Comparison of ENCODE assay signal across 8 cellular contexts in genomic region chr11:65653229-65654225, GRCh38. TPM values are rescaled to one million over a fixed set of nuclear protein-coding genes. Genes with fewer than 3 reads are reported as not detected.
DNase-seq lines count a peak whose midpoint lies in the region; ATAC-seq, FAIRE-seq and TF ChIP-seq lines count a peak whose summit lies in the region.

No MANE protein-coding gene starts in this region.

- TF ChIP-seq EP300 in HepG2 (IDR thresholded peaks at IDR 0.05; ENCODE audit: low read depth in 2 of 2, low read length in 2 of 2) (peak in 1 of 2 experiments; percentile 16; a peak in 1 of 4 replicates), HepG2 (CRISPR knock-in tag; IDR thresholded peaks at IDR 0.05; ENCODE audit: borderline replicate concordance) (no peak; the same call in 1 of the 2 replicates)

- no peaks in the 10 kb centered on the region for H3K9me3 Mint-ChIP-seq in CD4-positive, alpha-beta T cell

- H3K27ac Mint-ChIP-seq in CD4-positive, alpha-beta T cell: peak overlapping the region; percentile 97

- CTCF ChIA-PET in CD4-positive, alpha-beta T cell (lab: Charles Lee): interaction anchor here (1.2 to 2.8 kb wide), 5 partner anchors 10 to 126 kb away, joined by 3 to 10 read pairs (median 5); partner anchors contain the start of genes RELA and SIPA1
- CTCF ChIA-PET in HepG2 (lab: Yijun Ruan, JAX; ENCODE audit: low intra/inter-chr PET ratio, low total read pairs): no interaction called here

- TF ChIP-seq CTCF in CD4-positive, alpha-beta T cell (IDR thresholded peaks at IDR 0.05): no peak
- TF ChIP-seq CTCF in HepG2 (CRISPR knock-in tag; IDR thresholded peaks at IDR 0.05): no peak
- no peak for TF ChIP-seq CTCF in testis (IDR thresholded peaks at IDR 0.05)

- H3K4me1 Mint-ChIP-seq in CD4-positive, alpha-beta T cell (ENCODE audit: low read depth): peaks cover 57% of the 10 kb centered on the region

- no peak for DNase-seq in CD4-positive, alpha-beta T cell
- DNase-seq in HepG2 (ENCODE audit: low spot score) (peak; percentile 88), testis (no peak), iPS-NIHi7 (ENCODE audit: extremely low spot score) (no peak), ureter (ENCODE audit: low spot score) (no peak)
- DNase-seq in activated effector memory CD4-positive, alpha-beta T cell treated with anti-CD3 and anti-CD28 coated beads, Interleukin-2, amount 50 U/mL, for 16 hours: no peak

- no peaks in the 10 kb centered on the region for H4K20me1 ChIP-seq in HepG2 (ENCODE audit: insufficient read depth, low read length)

- POLR2A ChIA-PET in CD4-positive, alpha-beta T cell (lab: Charles Lee): interaction anchor here (0.8 to 11.7 kb wide), 21 partner anchors 9 to 518 kb away, joined by 3 to 244 read pairs (median 9); partner anchors contain the start of genes CFL1, EHBP1L1, FAM89B and KAT5
- POLR2A ChIA-PET in HepG2 (lab: Yijun Ruan, JAX): interaction anchor here (0.6 to 4.3 kb wide), 26 partner anchors 7 to 398 kb away, joined by 3 to 78 read pairs (median 4); partner anchors contain the start of genes CCDC85B, FIBP, KAT5 and MAP3K11

- TF ChIP-seq POLR2A in HepG2 (IDR thresholded peaks at IDR 0.05; ENCODE audit: insufficient read depth in 1 of 2, low read depth in 2 of 2, low read length in 2 of 2) (peak in 1 of 2 experiments; percentile 77; a peak in 2 of 4 replicates), testis (IDR thresholded peaks at IDR 0.05) (no peak)

- H3K36me3 ChIP-seq in HepG2 (replicated peaks in 1 of 2; ENCODE audit: control insufficient read depth in 1 of 2, insufficient read depth in 2 of 2, low read length in 2 of 2): peaks cover 18 to 38% of the 10 kb centered on the region in 2 experiments
- no peaks in the 10 kb centered on the region for H3K36me3 ChIP-seq in testis (ENCODE audit: low read depth, missing control alignments)

- H3K79me2 ChIP-seq in HepG2 (ENCODE audit: insufficient read depth, low read length): no peaks in the 10 kb centered on the region

- peak; percentile 0 for ATAC-seq in CD4-positive, alpha-beta T cell (ENCODE audit: poor library complexity)
- ATAC-seq in HG03439 (IDR thresholded peaks at IDR 0.05; ENCODE audit: unreplicated experiment) (peak; percentile 3), HepG2 (peak; percentile 69)

- TF ChIP-seq RAD21 in HepG2 (CRISPR knock-in tag; IDR thresholded peaks at IDR 0.05): no peak

- peak overlapping the region; percentile 48 to 76 (median 54); a peak in 5 of 6 replicates for H3K4me3 ChIP-seq in HepG2 (replicated peaks in 1 of 3; ENCODE audit: insufficient read depth in 1 of 3, low read depth in 2 of 3, low read length in 3 of 3)
- peak overlapping the region; percentile 61 to 62 for H3K4me3 ChIP-seq in testis

- H3K27me3 Mint-ChIP-seq in CD4-positive, alpha-beta T cell: no peaks in the 10 kb centered on the region

- BruUV-seq in HepG2 (replicated peaks; lab: Mats Ljungman, UMichigan): no TSS peak

- H3K4me3 Mint-ChIP-seq in CD4-positive, alpha-beta T cell: peak overlapping the region; percentile 88

- no peaks in the 10 kb centered on the region for H3K9me3 ChIP-seq in CD4-positive, alpha-beta T cell (ENCODE audit: control insufficient read depth, low read length)
- H3K9me3 ChIP-seq in HepG2 (ENCODE audit: low read length) (no peaks in the 10 kb centered on the region), testis (no peaks in the 10 kb centered on the region)

- in situ Hi-C loops in HepG2 (cut with HindIII; ENCODE audit: extremely low pct_ligation_motif_present, low pct_unique_long_range_greater_than_20kb): no loop called here

- peak; percentile 88 for FAIRE-seq in HepG2 (lab: Jason Lieb, UNC)

- H3K9ac ChIP-seq in HepG2 (ENCODE audit: insufficient read depth, low read depth, low read length): peak overlapping the region; percentile 89

- no peak overlapping the region for H2AFZ ChIP-seq in HepG2 (ENCODE audit: low read length)

- H3K4me2 ChIP-seq in HepG2 (ENCODE audit: low read depth, low read length): peak overlapping the region; percentile 98

- H3K36me3 Mint-ChIP-seq in CD4-positive, alpha-beta T cell (ENCODE audit: low read depth): peaks cover 91% of the 10 kb centered on the region

- H3K4me1 ChIP-seq in HepG2 (ENCODE audit: insufficient read depth, low read length) (peaks cover 35% of the 10 kb centered on the region), testis (peaks cover 21% of the 10 kb centered on the region)

- WGBS in HepG2 (ENCODE audit: low lambda C conversion rate): 6% methylated on average over 10 of the region's 12 CpGs
- 23 to 38% methylated on average over 12 of the region's 12 CpGs for WGBS in testis, 2 donors

- no peaks in the 10 kb centered on the region for H3K27me3 ChIP-seq in CD4-positive, alpha-beta T cell (ENCODE audit: control insufficient read depth, insufficient read depth, low read length)
- H3K27me3 ChIP-seq in HepG2 (ENCODE audit: control insufficient read depth in 1 of 2, insufficient read depth in 2 of 2, low read length in 2 of 2) (no peaks in the 10 kb centered on the region), testis (no peaks in the 10 kb centered on the region)

- H3K27ac ChIP-seq in CD4-positive, alpha-beta T cell (ENCODE audit: low read depth, low read length): peak overlapping the region; percentile 95
- H3K27ac ChIP-seq in angular gyrus (ENCODE audit: low read depth, low read length): peak overlapping the region; percentile 96
- peak overlapping the region; percentile 98 for H3K27ac ChIP-seq in HepG2 (ENCODE audit: extremely low read length, insufficient read depth, low read length)
- H3K27ac ChIP-seq in testis: peak overlapping the region; percentile 84 to 98

- intact Hi-C loops in CD4-positive, alpha-beta T cell (cut with DNase I, micrococcal nuclease): loop anchor here (1.0 to 5.0 kb wide), 4 partner anchors 9 to 111 kb away; partner anchors contain the start of genes PCNX3 (in 1 of the 2) and RELA (in 1 of the 2)
- intact Hi-C loops in HepG2 (cut with micrococcal nuclease; ENCODE audit: unreplicated experiment) (no loop called here), testis (cut with DNase I; ENCODE audit: low total_unique reads) (no loop called here)

RNA-seq across cellular contexts. Expression of gene RELA, which starts 9.2 kb away (rescaled TPM):
- 100 to 1,000 TPM; 379 to 382 TPM for total RNA-seq in CD4-positive, alpha-beta T cell
- 18.7 and 21.4 TPM in 2 replicates for total RNA-seq in HepG2 (2016; rRNA removed; fragmentation: Illumina TruSeq; extraction: Trizol)
- total RNA-seq in HepG2 (2016; cell fraction: cytosol; rRNA removed; fragmentation: Illumina TruSeq; extraction: Trizol; ENCODE audit: low read depth): 13.2 and 15.2 TPM in 2 replicates
- total RNA-seq in HepG2 (2016; cell fraction: insoluble cytoplasmic fraction; rRNA removed; fragmentation: Illumina TruSeq; extraction: Trizol): 18.1 and 22.6 TPM in 2 replicates
- 29.5 and 31.1 TPM in 2 replicates for total RNA-seq in HepG2 (2016; cell fraction: membrane; rRNA removed; fragmentation: Illumina TruSeq; extraction: Trizol)
- total RNA-seq in HepG2 (2016; cell fraction: nucleus; rRNA removed; fragmentation: Illumina TruSeq; extraction: Trizol): 22.2 and 24.4 TPM in 2 replicates
- polyA plus RNA-seq in HepG2 (2011; rRNA removed): 40.5 and 51.0 TPM in 2 replicates
- polyA plus RNA-seq in HepG2 (2011; cell fraction: cytosol; rRNA removed): 17.1 and 18.5 TPM in 2 replicates
- 130 and 135 TPM in 2 replicates for polyA plus RNA-seq in HepG2 (2011; cell fraction: nucleus; rRNA removed)
- polyA plus RNA-seq in HepG2 (2012): 35.3 and 47.6 TPM in 2 replicates
- 18.5 and 18.9 TPM in 2 replicates for polyA plus RNA-seq in HepG2 (2016; cell fraction: cytosol; fragmentation: Illumina TruSeq; extraction: Trizol; ENCODE audit: low read depth)
- 29.6 and 39.8 TPM in 2 replicates for polyA plus RNA-seq in HepG2 (2016; cell fraction: insoluble cytoplasmic fraction; fragmentation: Illumina TruSeq; extraction: Trizol; ENCODE audit: low read depth)
- 31.6 and 34.3 TPM in 2 replicates for polyA plus RNA-seq in HepG2 (2016; cell fraction: membrane; fragmentation: Illumina TruSeq; extraction: Trizol; ENCODE audit: low read depth)
- polyA plus RNA-seq in HepG2 (2016; cell fraction: nucleus; fragmentation: Illumina TruSeq; extraction: Trizol; ENCODE audit: insufficient read depth, low read depth): 67.4 and 71.3 TPM in 2 replicates
- 44.8 and 56.8 TPM in 2 replicates for polyA minus RNA-seq in HepG2 (2011; rRNA and poly(A)+ RNA removed; ENCODE audit: low replicate concordance)
- polyA minus RNA-seq in HepG2 (2011; cell fraction: cytosol; rRNA and poly(A)+ RNA removed): 19.2 and 21.1 TPM in 2 replicates
- polyA minus RNA-seq in HepG2 (2011; cell fraction: nucleus; rRNA and poly(A)+ RNA removed): 31.7 and 34.9 TPM in 2 replicates
- 10 to 100 TPM; 64.9 to 82.0 TPM for total RNA-seq in testis
- 47.5 TPM for polyA plus RNA-seq in testis (ENCODE audit: insufficient read depth, low read depth, low replicate concordance)
- total RNA-seq in ureter: 97.9 TPM

RNA-seq across cellular contexts. Expression of gene SIPA1, which starts 15.6 kb away (rescaled TPM):
- 100 to 1,000 TPM; 272 to 298 TPM for total RNA-seq in CD4-positive, alpha-beta T cell
- total RNA-seq in HepG2 (2016; rRNA removed; fragmentation: Illumina TruSeq; extraction: Trizol) (5.4 and 5.8 TPM in 2 replicates), testis (10 to 100 TPM; 15.2 to 23.5 TPM), ureter (40.3 TPM)
- total RNA-seq in HepG2 (2016; cell fraction: cytosol; rRNA removed; fragmentation: Illumina TruSeq; extraction: Trizol; ENCODE audit: low read depth): 2.4 and 2.5 TPM in 2 replicates
- total RNA-seq in HepG2 (2016; cell fraction: insoluble cytoplasmic fraction; rRNA removed; fragmentation: Illumina TruSeq; extraction: Trizol): 5.0 and 7.9 TPM in 2 replicates
- total RNA-seq in HepG2 (2016; cell fraction: membrane; rRNA removed; fragmentation: Illumina TruSeq; extraction: Trizol): 5.1 and 6.5 TPM in 2 replicates
- 4.5 and 6.8 TPM in 2 replicates for total RNA-seq in HepG2 (2016; cell fraction: nucleus; rRNA removed; fragmentation: Illumina TruSeq; extraction: Trizol)
- polyA plus RNA-seq in HepG2 (2011; rRNA removed) (7.7 and 9.1 TPM in 2 replicates), testis (ENCODE audit: insufficient read depth, low read depth, low replicate concordance) (29.0 TPM)
- 4.1 and 8.2 TPM in 2 replicates for polyA plus RNA-seq in HepG2 (2011; cell fraction: cytosol; rRNA removed)
- polyA plus RNA-seq in HepG2 (2011; cell fraction: nucleus; rRNA removed): 29.6 and 37.0 TPM in 2 replicates
- polyA plus RNA-seq in HepG2 (2012): 4.6 and 5.8 TPM in 2 replicates
- 2.6 and 2.8 TPM in 2 replicates for polyA plus RNA-seq in HepG2 (2016; cell fraction: cytosol; fragmentation: Illumina TruSeq; extraction: Trizol; ENCODE audit: low read depth)
- 4.1 and 5.0 TPM in 2 replicates for polyA plus RNA-seq in HepG2 (2016; cell fraction: insoluble cytoplasmic fraction; fragmentation: Illumina TruSeq; extraction: Trizol; ENCODE audit: low read depth)
- 4.4 and 5.1 TPM in 2 replicates for polyA plus RNA-seq in HepG2 (2016; cell fraction: membrane; fragmentation: Illumina TruSeq; extraction: Trizol; ENCODE audit: low read depth)
- polyA plus RNA-seq in HepG2 (2016; cell fraction: nucleus; fragmentation: Illumina TruSeq; extraction: Trizol; ENCODE audit: insufficient read depth, low read depth): 10.2 and 11.1 TPM in 2 replicates
- 33.6 and 36.0 TPM in 2 replicates for polyA minus RNA-seq in HepG2 (2011; rRNA and poly(A)+ RNA removed; ENCODE audit: low replicate concordance)
- 9.0 and 11.6 TPM in 2 replicates for polyA minus RNA-seq in HepG2 (2011; cell fraction: cytosol; rRNA and poly(A)+ RNA removed)
- polyA minus RNA-seq in HepG2 (2011; cell fraction: nucleus; rRNA and poly(A)+ RNA removed): 6.8 and 10.8 TPM in 2 replicates

RNA-seq across cellular contexts. Expression of gene PCNX3, which starts 38.0 kb away (rescaled TPM):
- total RNA-seq in CD4-positive, alpha-beta T cell: 10 to 100 TPM; 37.3 to 40.5 TPM
- total RNA-seq in HepG2 (2016; rRNA removed; fragmentation: Illumina TruSeq; extraction: Trizol) (14.5 and 23.0 TPM in 2 replicates), testis (10 to 100 TPM; 78.4 to 87.6 TPM), ureter (57.6 TPM)
- 8.5 and 8.7 TPM in 2 replicates for total RNA-seq in HepG2 (2016; cell fraction: cytosol; rRNA removed; fragmentation: Illumina TruSeq; extraction: Trizol; ENCODE audit: low read depth)
- 12.2 and 22.7 TPM in 2 replicates for total RNA-seq in HepG2 (2016; cell fraction: insoluble cytoplasmic fraction; rRNA removed; fragmentation: Illumina TruSeq; extraction: Trizol)
- 9.3 and 9.7 TPM in 2 replicates for total RNA-seq in HepG2 (2016; cell fraction: membrane; rRNA removed; fragmentation: Illumina TruSeq; extraction: Trizol)
- 26.0 and 33.8 TPM in 2 replicates for total RNA-seq in HepG2 (2016; cell fraction: nucleus; rRNA removed; fragmentation: Illumina TruSeq; extraction: Trizol)
- polyA plus RNA-seq in HepG2 (2011; rRNA removed) (16.2 and 23.1 TPM in 2 replicates), testis (ENCODE audit: insufficient read depth, low read depth, low replicate concordance) (61.4 TPM)
- 12.7 and 17.1 TPM in 2 replicates for polyA plus RNA-seq in HepG2 (2011; cell fraction: cytosol; rRNA removed)
- 99.5 and 123 TPM in 2 replicates for polyA plus RNA-seq in HepG2 (2011; cell fraction: nucleus; rRNA removed)
- 14.4 and 24.5 TPM in 2 replicates for polyA plus RNA-seq in HepG2 (2012)
- 4.3 and 4.9 TPM in 2 replicates for polyA plus RNA-seq in HepG2 (2016; cell fraction: cytosol; fragmentation: Illumina TruSeq; extraction: Trizol; ENCODE audit: low read depth)
- polyA plus RNA-seq in HepG2 (2016; cell fraction: insoluble cytoplasmic fraction; fragmentation: Illumina TruSeq; extraction: Trizol; ENCODE audit: low read depth): 14.3 and 21.7 TPM in 2 replicates
- polyA plus RNA-seq in HepG2 (2016; cell fraction: membrane; fragmentation: Illumina TruSeq; extraction: Trizol; ENCODE audit: low read depth): 5.8 and 6.9 TPM in 2 replicates
- 68.2 and 73.5 TPM in 2 replicates for polyA plus RNA-seq in HepG2 (2016; cell fraction: nucleus; fragmentation: Illumina TruSeq; extraction: Trizol; ENCODE audit: insufficient read depth, low read depth)
- 35.6 and 67.6 TPM in 2 replicates for polyA minus RNA-seq in HepG2 (2011; rRNA and poly(A)+ RNA removed; ENCODE audit: low replicate concordance)
- 23.3 and 27.8 TPM in 2 replicates for polyA minus RNA-seq in HepG2 (2011; cell fraction: cytosol; rRNA and poly(A)+ RNA removed)
- 32.3 and 32.8 TPM in 2 replicates for polyA minus RNA-seq in HepG2 (2011; cell fraction: nucleus; rRNA and poly(A)+ RNA removed)

RNA-seq across cellular contexts. Expression of gene MAP3K11, which starts 39.5 kb away (rescaled TPM):
- total RNA-seq in CD4-positive, alpha-beta T cell: 10 to 100 TPM; 45.2 to 45.8 TPM
- total RNA-seq in HepG2 (2016; rRNA removed; fragmentation: Illumina TruSeq; extraction: Trizol) (35.6 and 51.5 TPM in 2 replicates), testis (10 to 100 TPM; 68.4 to 75.7 TPM), ureter (57.3 TPM)
- total RNA-seq in HepG2 (2016; cell fraction: cytosol; rRNA removed; fragmentation: Illumina TruSeq; extraction: Trizol; ENCODE audit: low read depth): 9.8 and 11.0 TPM in 2 replicates
- total RNA-seq in HepG2 (2016; cell fraction: insoluble cytoplasmic fraction; rRNA removed; fragmentation: Illumina TruSeq; extraction: Trizol): 28.4 and 51.3 TPM in 2 replicates
- total RNA-seq in HepG2 (2016; cell fraction: membrane; rRNA removed; fragmentation: Illumina TruSeq; extraction: Trizol): 23.9 and 24.4 TPM in 2 replicates
- 38.3 and 44.6 TPM in 2 replicates for total RNA-seq in HepG2 (2016; cell fraction: nucleus; rRNA removed; fragmentation: Illumina TruSeq; extraction: Trizol)
- polyA plus RNA-seq in HepG2 (2011; rRNA removed) (35.9 and 54.6 TPM in 2 replicates), testis (ENCODE audit: insufficient read depth, low read depth, low replicate concordance) (40.7 TPM)
- polyA plus RNA-seq in HepG2 (2011; cell fraction: cytosol; rRNA removed): 29.9 and 43.3 TPM in 2 replicates
- polyA plus RNA-seq in HepG2 (2011; cell fraction: nucleus; rRNA removed): 105 and 109 TPM in 2 replicates
- 41.6 and 47.6 TPM in 2 replicates for polyA plus RNA-seq in HepG2 (2012)
- polyA plus RNA-seq in HepG2 (2016; cell fraction: cytosol; fragmentation: Illumina TruSeq; extraction: Trizol; ENCODE audit: low read depth): 10.0 and 10.8 TPM in 2 replicates
- polyA plus RNA-seq in HepG2 (2016; cell fraction: insoluble cytoplasmic fraction; fragmentation: Illumina TruSeq; extraction: Trizol; ENCODE audit: low read depth): 43.2 and 55.5 TPM in 2 replicates
- polyA plus RNA-seq in HepG2 (2016; cell fraction: membrane; fragmentation: Illumina TruSeq; extraction: Trizol; ENCODE audit: low read depth): 24.5 and 29.1 TPM in 2 replicates
- 98.1 and 107 TPM in 2 replicates for polyA plus RNA-seq in HepG2 (2016; cell fraction: nucleus; fragmentation: Illumina TruSeq; extraction: Trizol; ENCODE audit: insufficient read depth, low read depth)
- 59.8 and 117 TPM in 2 replicates for polyA minus RNA-seq in HepG2 (2011; rRNA and poly(A)+ RNA removed; ENCODE audit: low replicate concordance)
- polyA minus RNA-seq in HepG2 (2011; cell fraction: cytosol; rRNA and poly(A)+ RNA removed): 35.9 and 41.2 TPM in 2 replicates
- polyA minus RNA-seq in HepG2 (2011; cell fraction: nucleus; rRNA and poly(A)+ RNA removed): 61.7 and 76.1 TPM in 2 replicates

RNA-seq across cellular contexts. Expression of gene KCNK7, which starts 57.9 kb away (rescaled TPM):
- 1 to 10 TPM; 4.9 to 5.0 TPM for total RNA-seq in CD4-positive, alpha-beta T cell
- not detected in 2 replicates for total RNA-seq in HepG2 (2016; rRNA removed; fragmentation: Illumina TruSeq; extraction: Trizol)
- total RNA-seq in HepG2 (2016; cell fraction: cytosol; rRNA removed; fragmentation: Illumina TruSeq; extraction: Trizol; ENCODE audit: low read depth): not detected in 2 replicates
- not detected in 2 replicates for total RNA-seq in HepG2 (2016; cell fraction: insoluble cytoplasmic fraction; rRNA removed; fragmentation: Illumina TruSeq; extraction: Trizol)
- not detected in 2 replicates for total RNA-seq in HepG2 (2016; cell fraction: membrane; rRNA removed; fragmentation: Illumina TruSeq; extraction: Trizol)
- 1.2 TPM in 1 of 2 replicates, not detected in the other for total RNA-seq in HepG2 (2016; cell fraction: nucleus; rRNA removed; fragmentation: Illumina TruSeq; extraction: Trizol)
- 0.11 and 0.14 TPM in 2 replicates for polyA plus RNA-seq in HepG2 (2011; rRNA removed)
- polyA plus RNA-seq in HepG2 (2011; cell fraction: cytosol; rRNA removed): 0.04 TPM in 1 of 2 replicates, not detected in the other
- polyA plus RNA-seq in HepG2 (2011; cell fraction: nucleus; rRNA removed): 0.69 and 0.97 TPM in 2 replicates
- 0.28 TPM in 1 of 2 replicates, not detected in the other for polyA plus RNA-seq in HepG2 (2012)
- not detected in 2 replicates for polyA plus RNA-seq in HepG2 (2016; cell fraction: cytosol; fragmentation: Illumina TruSeq; extraction: Trizol; ENCODE audit: low read depth)
- not detected in 2 replicates for polyA plus RNA-seq in HepG2 (2016; cell fraction: insoluble cytoplasmic fraction; fragmentation: Illumina TruSeq; extraction: Trizol; ENCODE audit: low read depth)
- not detected in 2 replicates for polyA plus RNA-seq in HepG2 (2016; cell fraction: membrane; fragmentation: Illumina TruSeq; extraction: Trizol; ENCODE audit: low read depth)
- polyA plus RNA-seq in HepG2 (2016; cell fraction: nucleus; fragmentation: Illumina TruSeq; extraction: Trizol; ENCODE audit: insufficient read depth, low read depth): 0.38 and 0.77 TPM in 2 replicates
- polyA minus RNA-seq in HepG2 (2011; rRNA and poly(A)+ RNA removed; ENCODE audit: low replicate concordance): 0.33 and 0.90 TPM in 2 replicates
- polyA minus RNA-seq in HepG2 (2011; cell fraction: cytosol; rRNA and poly(A)+ RNA removed): not detected in 2 replicates
- 0.75 and 1.2 TPM in 2 replicates for polyA minus RNA-seq in HepG2 (2011; cell fraction: nucleus; rRNA and poly(A)+ RNA removed)
- total RNA-seq in testis: 1 to 10 TPM in 1 of 2 donors, under 1 TPM in 1; 0.99 to 2.5 TPM
- 0.26 TPM for polyA plus RNA-seq in testis (ENCODE audit: insufficient read depth, low read depth, low replicate concordance)
- total RNA-seq in ureter: 0.83 TPM

Comparison
In these comparisons a context has a peak if more than half of its experiments do, and no peak if none do; other contexts are left out.
1. ATAC-seq: peak in every context shown above with its lines; median percentile 69 in HepG2; 3 in HG03439; 0 in CD4-positive, alpha-beta T cell.
2. intact Hi-C loops: an anchor here in CD4-positive, alpha-beta T cell (1.0 to 5.0 kb wide); none called in HepG2 and testis.